8 cellular contexts compared by ENCODE assay signal in the genomic region with DNA sequence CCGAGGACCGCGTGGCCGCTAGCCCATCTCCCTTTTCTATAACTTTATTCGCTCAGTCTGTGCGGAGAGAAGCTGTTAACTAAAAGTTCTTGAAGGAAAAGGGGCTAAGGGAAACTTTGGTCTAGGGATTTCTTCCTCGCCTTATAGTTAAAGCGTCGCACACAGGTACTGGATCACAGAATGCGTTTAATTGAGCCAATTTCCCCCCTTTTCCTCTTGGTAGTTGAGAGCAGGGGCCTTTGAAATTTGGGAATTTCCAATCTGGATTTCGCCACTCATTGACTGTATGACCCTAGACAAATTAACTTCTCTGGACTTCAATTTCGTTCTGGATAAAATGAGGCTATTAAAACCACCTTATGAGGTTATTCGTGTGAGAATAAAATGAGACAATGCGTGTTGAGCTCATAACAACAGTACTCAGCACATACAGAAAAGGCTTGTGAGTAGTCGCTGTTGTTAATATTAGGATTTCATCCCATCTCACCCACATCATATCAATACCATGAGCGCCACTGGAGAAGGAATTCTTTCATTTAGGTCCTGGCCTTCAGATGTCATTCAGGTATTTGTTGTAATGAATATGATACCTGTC. TPM values are rescaled to one million over a fixed set of nuclear protein-coding genes. Genes with fewer than 3 reads are reported as not detected.
DNase-seq lines count a peak whose midpoint lies in the region; ATAC-seq and TF ChIP-seq lines count a peak whose summit lies in the region.

No MANE protein-coding gene starts in this region.

- peaks cover 2% of the 10 kb centered on the region; the same call in 1 of the 2 replicates for H3K36me3 ChIP-seq in IMR-90 (ENCODE audit: control insufficient read depth, insufficient read depth, low read length)
- no peaks in the 10 kb centered on the region for H3K36me3 ChIP-seq in muscle layer of duodenum (ENCODE audit: control insufficient read depth in 1 of 2, insufficient read depth in 2 of 2, low read length in 2 of 2)

- dilution Hi-C loops in IMR-90 (cut with HindIII; ENCODE audit: low sequenced_read_pairs, unreplicated experiment): no loop called here

- no peak for TF ChIP-seq RAD21 in IMR-90 (IDR thresholded peaks at IDR 0.05; ENCODE audit: low read length)

- CTCF ChIA-PET in AG04450 (lab: Charles Lee) (interaction anchor here (1.1 kb wide), 1 partner anchor 110 kb away, joined by 3 read pairs; no protein-coding TSS in a partner anchor), IMR-90 (lab: Yijun Ruan, JAX) (no interaction called here)

- TF ChIP-seq CTCF in AG04450 (IDR thresholded peaks at IDR 0.05; ENCODE audit: low read depth, low read length) (no peak), IMR-90 (conservative IDR thresholded peaks at IDR 0.05; ENCODE audit: low read depth, low read length) (no peak)

- H3K14ac ChIP-seq in IMR-90 (replicated peaks; ENCODE audit: low read depth, low read length): peak overlapping the region; percentile 69; the same call in 1 of the 2 replicates

- H2BK20ac ChIP-seq in IMR-90 (ENCODE audit: low read depth, low read length): no peak overlapping the region

- peaks cover 14 to 18% of the 10 kb centered on the region in 2 experiments for H3K79me1 ChIP-seq in IMR-90 (ENCODE audit: low read depth in 1 of 2, low read length in 2 of 2)

- intact Hi-C loops in IMR-90 (cut with micrococcal nuclease): loop anchor here (10.0 kb wide), 2 partner anchors 194 to 284 kb away; a partner anchor contains a TSS

- H3K9me3 ChIP-seq in AG04450 (ENCODE audit: control insufficient read depth, insufficient read depth, low read length) (peaks cover 3% of the 10 kb centered on the region; the same call in 1 of the 2 replicates), IMR-90 (ENCODE audit: control insufficient read depth, insufficient read depth, low read length) (no peaks in the 10 kb centered on the region), muscle layer of duodenum (ENCODE audit: control insufficient read depth in 1 of 2, low read length in 2 of 2) (no peaks in the 10 kb centered on the region)

- peak overlapping the region; percentile 82 for H3K4me2 ChIP-seq in IMR-90 (ENCODE audit: low read depth, low read length)

- POLR2A ChIA-PET in AG04450 (lab: Yijun Ruan, JAX): no interaction called here
- POLR2A ChIA-PET in IMR-90 (lab: Charles Lee; ENCODE audit: unreplicated experiment): no interaction called here

- H3K4me3 ChIP-seq in AG04450 (ENCODE audit: low read depth, low read length) (peak overlapping the region; percentile 79), IMR-90 (ENCODE audit: insufficient read depth, low read depth, low read length) (peak overlapping the region; percentile 89), muscle layer of duodenum (ENCODE audit: low read depth in 1 of 2, low read length in 2 of 2) (peak overlapping the region; percentile 78 to 81)

- peaks cover 10% of the 10 kb centered on the region for H3K4me1 Mint-ChIP-seq in central memory CD8-positive, alpha-beta T cell

- ATAC-seq in IMR-90 (ENCODE audit: low read depth) (no peak), HG03280 (IDR thresholded peaks at IDR 0.05; ENCODE audit: unreplicated experiment) (no peak), GM19395 (IDR thresholded peaks at IDR 0.05; ENCODE audit: unreplicated experiment) (no peak)
- no peak for ATAC-seq in central memory CD8-positive, alpha-beta T cell (replicated peaks; ENCODE audit: extremely low read depth, poor library complexity, severe bottlenecking)

- no peak overlapping the region for H2AK5ac ChIP-seq in IMR-90 (ENCODE audit: low read depth, low read length)

- H3K27ac ChIP-seq in AG04450 (ENCODE audit: low read depth, low read length) (peak overlapping the region; percentile 52), IMR-90 (ENCODE audit: insufficient read depth, low read length) (peak overlapping the region; percentile 78), muscle layer of duodenum (ENCODE audit: low read length) (peak overlapping the region; percentile 79)

- H4K5ac ChIP-seq in IMR-90 (ENCODE audit: low read depth, low read length): peak overlapping the region; percentile 83

- in situ Hi-C loops in IMR-90 (cut with MboI; ENCODE audit: low sequenced_read_pairs): no loop called here

- no CpG with 5 or more reads among the region's 16 CpGs for WGBS in IMR-90 (ENCODE audit: extremely low coverage in 2 of 2, insufficient read length in 1 of 2), 2 experiments

- TF ChIP-seq POLR2A in IMR-90 (IDR thresholded peaks at IDR 0.05; ENCODE audit: low read depth, low read length): no peak

- peak overlapping the region; percentile 88 to 94 for H4K8ac ChIP-seq in IMR-90 (ENCODE audit: low read depth in 2 of 2, low read length in 2 of 2)

- H2BK5ac ChIP-seq in IMR-90 (ENCODE audit: low read depth, low read length, poor library complexity, severe bottlenecking): peak overlapping the region; percentile 31

- H3K4ac ChIP-seq in IMR-90 (ENCODE audit: low read depth, low read length): peak overlapping the region; percentile 79

- no peaks in the 10 kb centered on the region for H3K27me3 ChIP-seq in AG04450 (ENCODE audit: control insufficient read depth, insufficient read depth, low read length)
- no peaks in the 10 kb centered on the region for H3K27me3 ChIP-seq in IMR-90 (ENCODE audit: control insufficient read depth, insufficient read depth, low read length)
- no peaks in the 10 kb centered on the region for H3K27me3 ChIP-seq in muscle layer of duodenum (ENCODE audit: low read depth, low read length)

- peak overlapping the region; percentile 68 for H2AK9ac ChIP-seq in IMR-90 (replicated peaks; ENCODE audit: low read depth, low read length, poor library complexity)

- peak overlapping the region; percentile 26; the same call in 1 of the 2 replicates for H3K23ac ChIP-seq in IMR-90 (ENCODE audit: low read depth, low read length)

- H3K9me1 ChIP-seq in IMR-90 (ENCODE audit: insufficient read depth, low read length): no peaks in the 10 kb centered on the region

- H3K56ac ChIP-seq in IMR-90 (ENCODE audit: extremely low read depth, insufficient read depth, low read length): peak overlapping the region; percentile 8; the same call in 1 of the 2 replicates

- BruUV-seq in IMR-90 (replicated peaks; lab: Mats Ljungman, UMichigan): no TSS peak

- peak overlapping the region; percentile 87 for H3K4me3 Mint-ChIP-seq in central memory CD8-positive, alpha-beta T cell

- H2BK120ac ChIP-seq in IMR-90 (ENCODE audit: low read depth, low read length): no peak overlapping the region; the same call in 1 of the 2 replicates

- peaks cover 5% of the 10 kb centered on the region; the same call in 1 of the 2 replicates for H4K20me1 ChIP-seq in IMR-90 (ENCODE audit: insufficient read depth, low read length)

- peak overlapping the region; percentile 83 for H3K9ac ChIP-seq in IMR-90 (ENCODE audit: low read depth, low read length)

- H2AFZ ChIP-seq in IMR-90 (replicated peaks; ENCODE audit: low read length, poor library complexity): peak overlapping the region; percentile 93

- H3K9me3 Mint-ChIP-seq in central memory CD8-positive, alpha-beta T cell: no peaks in the 10 kb centered on the region

- no peak for DNase-seq in AG04450 (ENCODE audit: low read depth, low spot score)
- DNase-seq in IMR-90: no peak
- no peak for DNase-seq in central memory CD8-positive, alpha-beta T cell (ENCODE audit: low spot score in 2 of 2)
- DNase-seq in stimulated activated naive CD4-positive, alpha-beta T cell treated with Interleukin-2 at 50 U/mL for 16 hours (lab: John Stamatoyannopoulos, UW): no peak
- DNase-seq in hippocampal formation (lab: John Stamatoyannopoulos, UW): no peak

- H4K91ac ChIP-seq in IMR-90 (ENCODE audit: insufficient read depth, low read depth, low read length): peak overlapping the region; percentile 69

- H3K4me1 ChIP-seq in IMR-90 (ENCODE audit: control insufficient read depth, insufficient read depth, low read length): no peaks in the 10 kb centered on the region
- H3K4me1 ChIP-seq in muscle layer of duodenum (ENCODE audit: control insufficient read depth in 1 of 2, insufficient read depth in 2 of 2, low read length in 2 of 2): peaks cover 0 to 5% of the 10 kb centered on the region in 2 donors

- H2BK15ac ChIP-seq in IMR-90 (ENCODE audit: low read depth, low read length): 0 out of 3 replicates have a peak overlapping the region, but pooled peaks have one; percentile 23

- no peaks in the 10 kb centered on the region for H3K27me3 Mint-ChIP-seq in central memory CD8-positive, alpha-beta T cell

- H3K18ac ChIP-seq in IMR-90 (ENCODE audit: low read depth, low read length): no peak overlapping the region

- no peak overlapping the region for H3K27ac Mint-ChIP-seq in central memory CD8-positive, alpha-beta T cell (ENCODE audit: low read depth)

- H3K36me3 Mint-ChIP-seq in central memory CD8-positive, alpha-beta T cell (ENCODE audit: insufficient read depth): peaks cover 8% of the 10 kb centered on the region

TF ChIP-seq in IMR-90, 13 proteins besides CTCF, POLR2A, EP300 and RAD21:
- TF ChIP-seq MAZ (IDR thresholded peaks at IDR 0.05; ENCODE audit: borderline replicate concordance, low read depth, low read length): no peak
- no peak for TF ChIP-seq RCOR1 (IDR thresholded peaks at IDR 0.05; ENCODE audit: insufficient replicate concordance, low read length)
- TF ChIP-seq FOS (IDR thresholded peaks at IDR 0.05; ENCODE audit: low read depth, low read length): no peak
- TF ChIP-seq RFX5 (IDR thresholded peaks at IDR 0.05; ENCODE audit: low read depth, low read length): no peak
- TF ChIP-seq NFE2L2 (IDR thresholded peaks at IDR 0.05; ENCODE audit: low read depth, low read length): no peak
- TF ChIP-seq, protein P1, sequence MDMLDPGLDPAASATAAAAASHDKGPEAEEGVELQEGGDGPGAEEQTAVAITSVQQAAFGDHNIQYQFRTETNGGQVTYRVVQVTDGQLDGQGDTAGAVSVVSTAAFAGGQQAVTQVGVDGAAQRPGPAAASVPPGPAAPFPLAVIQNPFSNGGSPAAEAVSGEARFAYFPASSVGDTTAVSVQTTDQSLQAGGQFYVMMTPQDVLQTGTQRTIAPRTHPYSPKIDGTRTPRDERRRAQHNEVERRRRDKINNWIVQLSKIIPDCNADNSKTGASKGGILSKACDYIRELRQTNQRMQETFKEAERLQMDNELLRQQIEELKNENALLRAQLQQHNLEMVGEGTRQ (IDR thresholded peaks at IDR 0.05; ENCODE audit: low read depth, low read length): no peak

RNA-seq across cellular contexts. Expression of a gene that starts 0.8 kb away (rescaled TPM):
- polyA plus RNA-seq in AG04450 (2011; rRNA removed) (101 and 148 TPM in 2 replicates), IMR-90 (2012; rRNA removed) (56.2 and 71.2 TPM in 2 replicates)
- polyA minus RNA-seq in AG04450 (2011; rRNA and poly(A)+ RNA removed): 39.8 and 81.8 TPM in 2 replicates
- 54.7 and 118 TPM in 2 replicates for total RNA-seq in IMR-90 (2012; rRNA removed)
- polyA plus RNA-seq in IMR-90 (2012; cell fraction: cytosol; rRNA removed): 4.4 and 10.0 TPM in 2 replicates
- polyA plus RNA-seq in IMR-90 (2012; cell fraction: nucleus; rRNA removed; ENCODE audit: low replicate concordance): 1.4 and 28.2 TPM in 2 replicates
